Comparison of ENCODE assay signal across 10 cellular contexts in genomic region chr11:19980957-19981669, GRCh38.
DNase-seq lines count a peak whose midpoint lies in the region.
"Had no signal": no experiment of that assay in that cellular context is flagged by ENCODE, and none has a peak within 500 bp of the region (broad histone marks: within the 10 kb centered on the region; RNA-seq: fewer than 3 reads in every experiment).

No MANE protein-coding gene starts in this region.

- POLR2A ChIA-PET in activated CD4-positive, alpha-beta memory T cell treated with anti-CD3 and anti-CD28 coated beads, Interleukin-2, amount 10 ng/mL, durations not matched to agents 7 days and 5 days (lab: Charles Lee) = no interaction called here

- DNase-seq in NCI-H2081 (lab: John Stamatoyannopoulos, UW) (peak; percentile 4 to 65), NCI-H2081 treated with DMSO at 0.1 percent for 48 hours (lab: John Stamatoyannopoulos, UW) (no peak), dermis blood vessel endothelial cell (peak; percentile 51), lung microvascular endothelial cell (ENCODE audit: low read depth in 2 of 2) (peak; percentile 32 to 60), ureter (ENCODE audit: low spot score) (peak; percentile 54), NCI-H2029 (lab: John Stamatoyannopoulos, UW) (no peak)
- DNase-seq in stimulated activated CD4-positive, alpha-beta T cell treated with anti-CD3 and anti-CD28 coated beads, Interleukin-15, amount 100 ng/mL, for 24 hours = no peak
- DNase-seq in activated CD4-positive, alpha-beta memory T cell treated with anti-CD3 and anti-CD28 coated beads, Interleukin-2, amount 10 ng/mL, durations not matched to agents 7 days and 5 days = no peak
- DNase-seq: 8988T, immature natural killer cell had no signal

- peaks cover 12% of the 10 kb centered on the region for H3K4me1 Mint-ChIP-seq in activated CD4-positive, alpha-beta memory T cell treated with anti-CD3 and anti-CD28 coated beads, Interleukin-2, amount 10 ng/mL, durations not matched to agents 7 days and 5 days
- H3K4me1 Mint-ChIP-seq: immature natural killer cell had no signal

- no peak overlapping the region for H3K4me3 Mint-ChIP-seq in activated CD4-positive, alpha-beta memory T cell treated with anti-CD3 and anti-CD28 coated beads, Interleukin-2, amount 10 ng/mL, durations not matched to agents 7 days and 5 days
- H3K4me3 Mint-ChIP-seq: immature natural killer cell had no signal

- H3K27me3 Mint-ChIP-seq in activated CD4-positive, alpha-beta memory T cell treated with anti-CD3 and anti-CD28 coated beads, Interleukin-2, amount 10 ng/mL, durations not matched to agents 7 days and 5 days = peaks cover 13% of the 10 kb centered on the region

- H3K27ac Mint-ChIP-seq in activated CD4-positive, alpha-beta memory T cell treated with anti-CD3 and anti-CD28 coated beads, Interleukin-2, amount 10 ng/mL, durations not matched to agents 7 days and 5 days = no peak overlapping the region
- H3K27ac Mint-ChIP-seq: immature natural killer cell had no signal

- CTCF ChIA-PET in activated CD4-positive, alpha-beta memory T cell treated with anti-CD3 and anti-CD28 coated beads, Interleukin-2, amount 10 ng/mL, durations not matched to agents 7 days and 5 days (lab: Charles Lee) = interaction anchor here (0.9 kb wide), 1 partner anchor 44 kb away, joined by 3 read pairs; no protein-coding TSS in a partner anchor

- H3K9me3 Mint-ChIP-seq in activated CD4-positive, alpha-beta memory T cell treated with anti-CD3 and anti-CD28 coated beads, Interleukin-2, amount 10 ng/mL, durations not matched to agents 7 days and 5 days = no peaks in the 10 kb centered on the region
- H3K9me3 Mint-ChIP-seq: immature natural killer cell had no signal

- H3K36me3 Mint-ChIP-seq in activated CD4-positive, alpha-beta memory T cell treated with anti-CD3 and anti-CD28 coated beads, Interleukin-2, amount 10 ng/mL, durations not matched to agents 7 days and 5 days (ENCODE audit: low read depth) = no peaks in the 10 kb centered on the region

Comparison
In these comparisons a context has a peak if more than half of its experiments do, and no peak if none do; other contexts are left out.
1. DNase-seq: peak in NCI-H2081 (2 of 2), dermis blood vessel endothelial cell (single experiment), lung microvascular endothelial cell (2 of 2) and ureter (single experiment); none in NCI-H2081 treated with DMSO at 0.1 percent for 48 hours (single experiment), stimulated activated CD4-positive, alpha-beta T cell treated with anti-CD3 and anti-CD28 coated beads, Interleukin-15, amount 100 ng/mL, for 24 hours (single experiment), activated CD4-positive, alpha-beta memory T cell treated with anti-CD3 and anti-CD28 coated beads, Interleukin-2, amount 10 ng/mL, durations not matched to agents 7 days and 5 days (single experiment) and NCI-H2029 (single experiment).